In genomic region chr12:29608581-29608980, GRCh38 we compare ENCODE assay signal across 21 cellular contexts.
"Had no signal": no experiment of that assay in that cellular context is flagged by ENCODE, and none has a peak within 500 bp of the region (broad histone marks: within the 10 kb centered on the region; RNA-seq: fewer than 3 reads in every experiment).

No MANE protein-coding gene starts in this region.

- H3K9me3 ChIP-seq: MG63, SK-N-SH had no signal

- H3K27ac ChIP-seq: RWPE1 had no signal

- H3K36me3 ChIP-seq: MG63 had no signal

- DNase-seq: IMR-90, Karpas-422, KG1, MG63, NCI-H1092 treated with DMSO at 0.1 percent for 48 hours, NCI-H1436, NCI-H187, NCI-H2029, NCI-H2081 treated with DMSO at 0.1 percent for 48 hours, NCI-H2171, NCI-H446, NCI-H510A, NCI-H524 treated with DMSO at 0.1 percent for 48 hours, NCI-H69, NCI-H774, PC-3, SHP77, SK-N-SH had no signal

- ATAC-seq: HepG2, Panc1, PC-3 had no signal

- H3K27me3 ChIP-seq: MG63 had no signal

- H3K4me3 ChIP-seq: MG63 had no signal
